ENCODE assay signal across 5 cellular contexts in genomic region chr10:58072634-58073033, GRCh38.
"Had no signal": no experiment of that assay in that cellular context is flagged by ENCODE, and none has a peak within 500 bp of the region (broad histone marks: within the 10 kb centered on the region; RNA-seq: fewer than 3 reads in every experiment).

No MANE protein-coding gene starts in this region.

- H3K4me3 ChIP-seq: K562 had no signal

- DNase-seq: IMR-90, KBM-7 had no signal

- ATAC-seq: HepG2, K562 had no signal

- H3K27ac ChIP-seq: HL-60 had no signal
